In the genomic region with DNA sequence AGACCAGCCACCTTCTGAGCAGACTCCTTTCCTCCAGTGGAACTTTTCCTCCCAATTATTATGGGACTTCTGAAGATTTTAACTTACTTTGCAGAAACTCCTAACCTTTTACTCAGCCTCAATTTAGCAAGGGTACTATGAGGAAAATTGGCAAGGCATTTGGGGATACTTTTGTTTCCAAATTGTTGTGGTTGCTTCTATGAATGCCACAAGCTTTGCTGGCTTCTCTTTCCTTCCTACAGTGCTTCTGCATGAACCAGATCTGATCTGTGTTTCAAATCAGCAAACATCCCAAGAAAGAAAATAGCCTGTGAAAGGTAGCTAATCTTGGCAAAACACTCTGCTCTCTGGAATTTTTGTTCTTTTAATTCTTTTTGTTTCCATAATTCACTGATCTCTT, we compare ENCODE assay signal across 24 cellular contexts. TPM values are rescaled to one million over a fixed set of nuclear protein-coding genes. Genes with fewer than 3 reads are reported as not detected.
DNase-seq lines count a peak whose midpoint lies in the region; TF ChIP-seq lines count a peak whose summit lies in the region.
"Had no signal": no experiment of that assay in that cellular context is flagged by ENCODE, and none has a peak within 500 bp of the region (broad histone marks: within the 10 kb centered on the region; RNA-seq: fewer than 3 reads in every experiment).

No MANE protein-coding gene starts in this region.

- POLR2A ChIA-PET in OCI-LY7 (lab: Charles Lee): interaction anchor here (0.9 to 1.3 kb wide), 3 partner anchors 17 to 48 kb away, joined by 3 read pairs; no protein-coding TSS in a partner anchor

- H2AFZ ChIP-seq in OCI-LY7 (ENCODE audit: low read length): no peak overlapping the region

- TF ChIP-seq EP300 in ovary (IDR thresholded peaks at IDR 0.05): no peak

- intact Hi-C loops in ovary (cut with DNase I) (no loop called here), OCI-LY7 (cut with micrococcal nuclease; ENCODE audit: unreplicated experiment) (no loop called here)

- H3K27me3 ChIP-seq in HL-60 (ENCODE audit: insufficient read depth, poor library complexity, severe bottlenecking): no peaks in the 10 kb centered on the region
- H3K27me3 ChIP-seq in neutrophil: no peaks in the 10 kb centered on the region
- no peaks in the 10 kb centered on the region for H3K27me3 ChIP-seq in ovary
- H3K27me3 ChIP-seq: BLaER1 had no signal

- H4K20me1 ChIP-seq in OCI-LY7 (ENCODE audit: insufficient read depth, low read length): no peaks in the 10 kb centered on the region
- H4K20me1 ChIP-seq: BLaER1 had no signal

- no peaks in the 10 kb centered on the region for H3K9me2 ChIP-seq in OCI-LY7 (ENCODE audit: insufficient read depth, low read length)

- peak overlapping the region; percentile 21; the same call in 1 of the 2 replicates for H3K27ac ChIP-seq in HL-60 (replicated peaks)
- H3K27ac ChIP-seq in neutrophil: peak overlapping the region; percentile 95
- H3K27ac ChIP-seq in ovary: no peak overlapping the region
- H3K27ac ChIP-seq in OCI-LY7 (ENCODE audit: low read depth, low read length, poor library complexity, severe bottlenecking): no peak overlapping the region
- H3K27ac ChIP-seq: BLaER1 had no signal

- H3K4me1 ChIP-seq in neutrophil (ENCODE audit: control insufficient read depth in 1 of 2, insufficient read depth in 1 of 2, low read depth in 1 of 2, low read length in 1 of 2): peaks cover 96 to 100% of the 10 kb centered on the region in 2 experiments
- no peaks in the 10 kb centered on the region for H3K4me1 ChIP-seq in ovary (ENCODE audit: insufficient read depth)
- peaks cover 12% of the 10 kb centered on the region for H3K4me1 ChIP-seq in OCI-LY7 (ENCODE audit: insufficient read depth, low read length, poor library complexity, severe bottlenecking)

- H3K79me2 ChIP-seq in OCI-LY7 (ENCODE audit: insufficient read depth, low read depth, low read length): no peaks in the 10 kb centered on the region

- peak; percentile 29 for DNase-seq in AG09309 (ENCODE audit: low read depth)
- no peak for DNase-seq in HL-60 (ENCODE audit: low read depth in 1 of 2, low spot score in 1 of 2)
- peak; percentile 55 for DNase-seq in astrocyte of the spinal cord (ENCODE audit: low read depth, low spot score)
- DNase-seq in NCI-H2196 treated with DMSO at 0.1 percent for 48 hours (lab: John Stamatoyannopoulos, UW; ENCODE audit: unreplicated experiment): no peak
- DNase-seq in ovary: no peak
- DNase-seq in ureter (ENCODE audit: low spot score): no peak
- no peak for DNase-seq in OCI-LY7 (ENCODE audit: low spot score)
- DNase-seq: 8988T; CD4-positive, alpha-beta memory T cell; DMS153; NCI-H1092 treated with DMSO at 0.1 percent for 48 hours; NCI-H146; NCI-H2029 treated with DMSO at 0.1 percent for 48 hours; NCI-H2171; NCI-H748 treated with DMSO at 0.1 percent for 48 hours; RPMI8226; SHP77 treated with DMSO at 0.1 percent for 48 hours had no signal

- CTCF ChIA-PET in OCI-LY7 (lab: Charles Lee; ENCODE audit: unreplicated experiment): no interaction called here

- H3K4me3 ChIP-seq in AG09309 (ENCODE audit: control insufficient read depth, low read depth, low read length) (no peak overlapping the region), HL-60 (replicated peaks; ENCODE audit: insufficient read depth, low read length) (no peak overlapping the region), astrocyte of the spinal cord (ENCODE audit: low read depth, low read length) (no peak overlapping the region), neutrophil (ENCODE audit: low read depth in 1 of 2, low read length in 1 of 2) (no peak overlapping the region), ovary (no peak overlapping the region), OCI-LY7 (ENCODE audit: low read depth, low read length, poor library complexity, severe bottlenecking) (no peak overlapping the region)
- H3K4me3 ChIP-seq: BLaER1 had no signal

- TF ChIP-seq CTCF in AG09309 (IDR thresholded peaks at IDR 0.05; ENCODE audit: control insufficient read depth, insufficient read depth, low read depth, low read length, missing control alignments) (no peak), HL-60 (IDR thresholded peaks at IDR 0.05; ENCODE audit: insufficient read depth, low read length) (no peak), astrocyte of the spinal cord (IDR thresholded peaks at IDR 0.05; ENCODE audit: low read depth, low read length) (no peak), neutrophil (IDR thresholded peaks at IDR 0.05) (no peak), ovary (IDR thresholded peaks at IDR 0.05) (no peak), OCI-LY7 (conservative IDR thresholded peaks at IDR 0.05; ENCODE audit: low read length) (no peak)

- BruUV-seq in OCI-LY7 (replicated peaks; lab: Mats Ljungman, UMichigan): no TSS peak

- H3K9me3 ChIP-seq in neutrophil: no peaks in the 10 kb centered on the region
- H3K9me3 ChIP-seq in ovary: no peaks in the 10 kb centered on the region
- peaks cover 13% of the 10 kb centered on the region; the same call in 1 of the 2 replicates for H3K9me3 ChIP-seq in OCI-LY7 (ENCODE audit: low read length)

- no peak overlapping the region for H3K4me2 ChIP-seq in OCI-LY7 (ENCODE audit: low read length)
- H3K4me2 ChIP-seq: BLaER1 had no signal

- no peak for TF ChIP-seq POLR2A in ovary (IDR thresholded peaks at IDR 0.05)

- in situ Hi-C loops in astrocyte of the spinal cord (cut with HindIII; ENCODE audit: low sequenced_read_pairs): no loop called here

- H3K36me3 ChIP-seq in neutrophil: no peaks in the 10 kb centered on the region
- no peaks in the 10 kb centered on the region for H3K36me3 ChIP-seq in ovary
- no peaks in the 10 kb centered on the region for H3K36me3 ChIP-seq in OCI-LY7 (ENCODE audit: insufficient read depth, low read length)
- H3K36me3 ChIP-seq: BLaER1 had no signal

RNA-seq across cellular contexts. Expression of a gene that starts 57.3 kb away (rescaled TPM):
- total RNA-seq in ovary (not detected), ureter (not detected), OCI-LY7 (2022) (not detected in 2 replicates)
- not detected for polyA plus RNA-seq in ovary
- total RNA-seq in OCI-LY7 (2014; rRNA removed; shearing (Covaris generic)): not detected in 2 replicates
- total RNA-seq: CD4-positive, alpha-beta memory T cell; Daoy; H1; LHCN-M2; NCI-H460 had no signal
- polyA plus RNA-seq: AG04450; CD4-positive, alpha-beta memory T cell; H1 had no signal

Comparison
In these comparisons a context has a peak if more than half of its experiments do, and no peak if none do; other contexts are left out.
1. DNase-seq: peak in AG09309 (single experiment) and astrocyte of the spinal cord (single experiment); none in HL-60 (0 of 2), NCI-H2196 treated with DMSO at 0.1 percent for 48 hours (single experiment), ovary (0 of 5), ureter (single experiment) and OCI-LY7 (single experiment).
2. H3K27ac ChIP-seq: peak in HL-60 (single experiment) and neutrophil (single experiment); none in ovary (0 of 2) and OCI-LY7 (single experiment).